In the genomic region with DNA sequence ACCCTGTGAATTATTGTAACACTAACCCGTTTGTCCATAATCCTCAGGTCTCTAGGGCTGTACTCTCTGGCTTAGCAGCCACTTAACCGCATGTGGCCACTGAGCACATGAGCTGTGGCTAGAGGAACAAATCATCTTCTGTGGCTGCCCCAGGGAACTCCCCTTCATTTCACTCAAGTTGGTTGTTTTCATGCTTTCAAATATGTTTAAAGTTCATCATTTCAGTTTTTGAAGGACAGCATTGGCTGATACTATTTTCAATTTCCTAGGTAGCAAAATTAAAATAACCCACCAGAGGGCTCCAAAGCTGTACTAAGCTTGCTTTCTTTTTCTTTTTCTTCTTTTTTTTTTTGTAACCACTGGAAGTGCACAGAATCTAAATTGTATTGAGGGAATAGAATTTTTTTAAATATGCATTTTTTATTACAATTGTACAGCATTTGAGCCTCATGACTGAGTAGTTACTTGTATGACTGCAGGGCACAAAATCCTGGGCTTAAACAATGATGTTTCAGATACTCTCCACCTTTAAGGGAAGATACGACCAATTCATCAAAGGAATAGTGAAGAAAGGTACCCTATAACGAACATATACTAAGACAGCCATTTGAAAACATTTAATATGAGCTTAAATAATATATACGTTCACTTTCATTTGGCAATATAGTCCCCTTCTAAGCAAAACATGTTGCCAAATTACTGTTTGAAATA, we compare ENCODE assay signal across 8 cellular contexts. TPM values are rescaled to one million over a fixed set of nuclear protein-coding genes. Genes with fewer than 3 reads are reported as not detected.
A peak's percentile ranks its signal among the peaks of the same experiment; 100 is the strongest.
DNase-seq lines count a peak whose midpoint lies in the region; ATAC-seq and TF ChIP-seq lines count a peak whose summit lies in the region.

No MANE protein-coding gene starts in this region.

- TF ChIP-seq CTCF in GM12872 (IDR thresholded peaks at IDR 0.05; ENCODE audit: insufficient read depth, low read depth, low read length) (peak; percentile 30; the same call in 1 of the 3 replicates), SK-N-SH (IDR thresholded peaks at IDR 0.05) (peak; percentile 71)

- no peak overlapping the region for H3K4me2 ChIP-seq in SK-N-SH

- DNase-seq in SK-N-SH = peak; percentile 32
- peak; percentile 71 for DNase-seq in inferior parietal cortex (ENCODE audit: extremely low spot score)
- DNase-seq in mesenteric fat pad (ENCODE audit: low spot score) = no peak
- DNase-seq in kidney glomerular epithelial cell (lab: John Stamatoyannopoulos, UW) = no peak

- ATAC-seq in GM21619 (IDR thresholded peaks at IDR 0.05; ENCODE audit: unreplicated experiment) (no peak), GM21786 (IDR thresholded peaks at IDR 0.05; ENCODE audit: unreplicated experiment) (no peak)

- CTCF ChIA-PET in SK-N-SH (lab: Yijun Ruan, JAX) = interaction anchor here (0.8 to 9.4 kb wide), 17 partner anchors 9 to 466 kb away, joined by 3 to 114 read pairs (median 4); no protein-coding TSS in a partner anchor

- H3K36me3 ChIP-seq in ACC112 (ENCODE audit: insufficient read depth, low read length) = no peaks in the 10 kb centered on the region
- H3K36me3 ChIP-seq in SK-N-SH (replicated peaks in 1 of 2; ENCODE audit: control insufficient read depth in 1 of 2, insufficient read depth in 2 of 2, low read length in 1 of 2) = no peaks in the 10 kb centered on the region

- H3K4me3 ChIP-seq in ACC112 (ENCODE audit: low read depth, low read length) (no peak overlapping the region), SK-N-SH (ENCODE audit: low read depth in 2 of 2, low read length in 1 of 2) (no peak overlapping the region; a peak in 1 of 4 replicates)

- TF ChIP-seq EP300 in SK-N-SH (IDR thresholded peaks at IDR 0.05; ENCODE audit: borderline replicate concordance in 1 of 2, low read depth in 1 of 2, low read length in 1 of 2) = no peak

- POLR2A ChIA-PET in SK-N-SH (lab: Yijun Ruan, JAX) = no interaction called here

- H4K20me1 ChIP-seq in SK-N-SH (ENCODE audit: insufficient read depth) = no peaks in the 10 kb centered on the region

- H3K79me2 ChIP-seq in ACC112 (ENCODE audit: control insufficient read depth, insufficient read depth, low read length, unreplicated experiment) (no peaks in the 10 kb centered on the region), SK-N-SH (ENCODE audit: insufficient read depth) (no peaks in the 10 kb centered on the region)

- WGBS in SK-N-SH (ENCODE audit: low lambda C conversion rate) = 62% methylated on average over 5 of the region's 5 CpGs

- H3F3A ChIP-seq in SK-N-SH (replicated peaks; ENCODE audit: insufficient read depth) = no peaks in the 10 kb centered on the region

- H3K9ac ChIP-seq in SK-N-SH = no peak overlapping the region

- H3K4me1 ChIP-seq in ACC112 (ENCODE audit: control insufficient read depth, insufficient read depth, low read length, unreplicated experiment) (no peaks in the 10 kb centered on the region), SK-N-SH (ENCODE audit: control insufficient read depth in 1 of 2, insufficient read depth in 2 of 2, low read depth in 1 of 2, low read length in 1 of 2) (peaks cover 0 to 5% of the 10 kb centered on the region in 2 experiments; a peak in 3 of 4 replicates)

- H3K27ac ChIP-seq in ACC112 (ENCODE audit: low read depth, low read length) = no peak overlapping the region
- H3K27ac ChIP-seq in SK-N-SH (ENCODE audit: low read depth in 2 of 2, low read length in 1 of 2) = no peak overlapping the region

- H3K27me3 ChIP-seq in ACC112 (ENCODE audit: insufficient read depth, low read length) (no peaks in the 10 kb centered on the region), SK-N-SH (ENCODE audit: insufficient read depth) (no peaks in the 10 kb centered on the region)

- H3K9me2 ChIP-seq in SK-N-SH = no peaks in the 10 kb centered on the region

- H3K9me3 ChIP-seq in SK-N-SH = no peaks in the 10 kb centered on the region

- TF ChIP-seq RAD21 in SK-N-SH (IDR thresholded peaks at IDR 0.05; ENCODE audit: low read length) = peak; percentile 76

- H2AFZ ChIP-seq in ACC112 (ENCODE audit: low read length, unreplicated experiment) (peak overlapping the region; percentile 44), SK-N-SH (ENCODE audit: low read depth) (peak overlapping the region; percentile 47; the same call in 1 of the 2 replicates)

TF ChIP-seq in SK-N-SH, 30 proteins besides CTCF, POLR2A, EP300 and RAD21:
- no peak for TF ChIP-seq NFIC (IDR thresholded peaks at IDR 0.05; ENCODE audit: borderline replicate concordance)
- TF ChIP-seq SMC3 (IDR thresholded peaks at IDR 0.05; ENCODE audit: low read depth, low read length) = peak; percentile 63
- TF ChIP-seq MXI1 (IDR thresholded peaks at IDR 0.05; ENCODE audit: low read depth, low read length) = no peak
- no peak for TF ChIP-seq FOSL2 (IDR thresholded peaks at IDR 0.05; ENCODE audit: borderline replicate concordance, low read depth)
- no peak for TF ChIP-seq MEF2A (IDR thresholded peaks at IDR 0.05; ENCODE audit: borderline replicate concordance, low read depth)

RNA-seq across cellular contexts. Expression of gene MRC1, which starts 38.6 kb away (rescaled TPM):
- polyA plus RNA-seq in SK-N-SH (2012; rRNA removed) = not detected in 2 replicates
- polyA plus RNA-seq in SK-N-SH (2012; cell fraction: cytosol; rRNA removed) = not detected in 2 replicates
- polyA plus RNA-seq in SK-N-SH (2012; cell fraction: nucleus; rRNA removed) = not detected in 2 replicates
- total RNA-seq in mesenteric fat pad = 267 TPM

Comparison
In these comparisons a context has a peak if more than half of its experiments do, and no peak if none do; other contexts are left out.
1. DNase-seq: peak in SK-N-SH (single experiment) and inferior parietal cortex (single experiment); none in mesenteric fat pad (single experiment) and kidney glomerular epithelial cell (single experiment).